In genomic region chr2:217790195-217790594, GRCh38 we compare ENCODE assay signal across 1 cellular context.
TF ChIP-seq lines count a peak whose summit lies in the region.

No MANE protein-coding gene starts in this region.

TF ChIP-seq in HepG2, 621 proteins besides CTCF, POLR2A, EP300 and RAD21 (continued from another document and continues in another):
- TF ChIP-seq MAZ (IDR thresholded peaks at IDR 0.05; ENCODE audit: borderline replicate concordance, low read depth, low read length) (peak; percentile 43; the same call in 1 of the 2 replicates), MAZ (CRISPR knock-in tag; IDR thresholded peaks at IDR 0.05; ENCODE audit: low read depth) (no peak), TBX3 (IDR thresholded peaks at IDR 0.05; ENCODE audit: borderline replicate concordance) (no peak), ZNF687 (CRISPR knock-in tag; IDR thresholded peaks at IDR 0.05) (peak; percentile 40; the same call in 1 of the 2 replicates), TGIF2 (CRISPR knock-in tag; IDR thresholded peaks at IDR 0.05) (no peak), CCAR2 (optimal IDR thresholded peaks at IDR 0.05; ENCODE audit: low read depth, low read length) (no peak), ZKSCAN8 (CRISPR knock-in tag; IDR thresholded peaks at IDR 0.05; ENCODE audit: borderline replicate concordance) (no peak), ZNF510 (CRISPR knock-in tag; IDR thresholded peaks at IDR 0.05; ENCODE audit: low read depth) (no peak), ZNF501 (CRISPR knock-in tag; IDR thresholded peaks at IDR 0.05) (peak; percentile 7; the same call in 1 of the 2 replicates), POLR2AphosphoS5 (IDR thresholded peaks at IDR 0.05; ENCODE audit: low read depth, low read length) (0 out of 2 replicates have a peak, but pooled peaks have one; percentile 23), TEF (CRISPR knock-in tag; IDR thresholded peaks at IDR 0.05) (no peak), MEF2D (CRISPR knock-in tag; IDR thresholded peaks at IDR 0.05) (peak; percentile 89; the same call in 1 of the 2 replicates), ZNF83 (CRISPR knock-in tag; IDR thresholded peaks at IDR 0.05; ENCODE audit: borderline replicate concordance) (no peak), ZNF367 (CRISPR knock-in tag; IDR thresholded peaks at IDR 0.05; ENCODE audit: borderline replicate concordance) (no peak), ETV5 (CRISPR knock-in tag; IDR thresholded peaks at IDR 0.05; ENCODE audit: borderline replicate concordance) (peak; percentile 93; the same call in 1 of the 2 replicates), ZIK1 (CRISPR knock-in tag; IDR thresholded peaks at IDR 0.05; ENCODE audit: borderline replicate concordance, low read depth) (no peak), PAF1 (CRISPR knock-in tag; IDR thresholded peaks at IDR 0.05) (no peak), ZNF121 (CRISPR knock-in tag; IDR thresholded peaks at IDR 0.05) (no peak), SETDB1 (CRISPR knock-in tag; IDR thresholded peaks at IDR 0.05; ENCODE audit: borderline replicate concordance) (no peak), BRCA1 (CRISPR knock-in tag; IDR thresholded peaks at IDR 0.05) (no peak), SIN3A (IDR thresholded peaks at IDR 0.05; ENCODE audit: borderline replicate concordance, low read depth, low read length) (peak; percentile 80), ZNF354B (CRISPR knock-in tag; IDR thresholded peaks at IDR 0.05) (no peak), HES4 (CRISPR knock-in tag; IDR thresholded peaks at IDR 0.05; ENCODE audit: borderline replicate concordance) (0 out of 2 replicates have a peak, but pooled peaks have one; percentile 7), ZNF577 (CRISPR knock-in tag; IDR thresholded peaks at IDR 0.05; ENCODE audit: borderline replicate concordance, low read depth) (no peak), ADNP (CRISPR knock-in tag; IDR thresholded peaks at IDR 0.05) (no peak), ZNF335 (CRISPR knock-in tag; IDR thresholded peaks at IDR 0.05) (no peak), ZFP41 (CRISPR knock-in tag; IDR thresholded peaks at IDR 0.05; ENCODE audit: borderline replicate concordance) (no peak), ZNF317 (CRISPR knock-in tag; IDR thresholded peaks at IDR 0.05) (peak; percentile 77; the same call in 1 of the 2 replicates), ZNF652 (CRISPR knock-in tag; IDR thresholded peaks at IDR 0.05; ENCODE audit: borderline replicate concordance, low read depth) (peak; percentile 47; the same call in 1 of the 2 replicates), ZMYM4 (CRISPR knock-in tag; IDR thresholded peaks at IDR 0.05) (peak; percentile 81), ZNF549 (CRISPR knock-in tag; IDR thresholded peaks at IDR 0.05) (no peak), ZNF225 (CRISPR knock-in tag; IDR thresholded peaks at IDR 0.05) (no peak), GZF1 (CRISPR knock-in tag; IDR thresholded peaks at IDR 0.05) (no peak), RXRA (CRISPR knock-in tag; IDR thresholded peaks at IDR 0.05) (peak; percentile 75; the same call in 1 of the 2 replicates), BRD4 (CRISPR knock-in tag; IDR thresholded peaks at IDR 0.05) (no peak), CCDC6 (CRISPR knock-in tag; IDR thresholded peaks at IDR 0.05) (no peak), ZNF879 (CRISPR knock-in tag; IDR thresholded peaks at IDR 0.05) (no peak), ZNF788 (CRISPR knock-in tag; IDR thresholded peaks at IDR 0.05; ENCODE audit: borderline replicate concordance) (peak; percentile 44; the same call in 1 of the 2 replicates), IKZF1 (IDR thresholded peaks at IDR 0.05) (no peak), ZUFSP (CRISPR knock-in tag; IDR thresholded peaks at IDR 0.05; ENCODE audit: borderline replicate concordance) (no peak), SRF (IDR thresholded peaks at IDR 0.05; ENCODE audit: low read depth, low read length) (no peak), ZNF672 (CRISPR knock-in tag; IDR thresholded peaks at IDR 0.05) (no peak), GABPB1 (CRISPR knock-in tag; IDR thresholded peaks at IDR 0.05) (peak; percentile 70), ZNF468 (CRISPR knock-in tag; IDR thresholded peaks at IDR 0.05) (no peak), ATF1 (CRISPR knock-in tag; IDR thresholded peaks at IDR 0.05) (peak; percentile 71; the same call in 1 of the 2 replicates), ZFY (CRISPR knock-in tag; IDR thresholded peaks at IDR 0.05) (0 out of 2 replicates have a peak, but pooled peaks have one; percentile 19), TCF7L2 (IDR thresholded peaks at IDR 0.05; ENCODE audit: low read depth, low read length) (no peak), ETV6 (CRISPR knock-in tag; conservative IDR thresholded peaks at IDR 0.05) (no peak), SMAD1 (CRISPR knock-in tag; IDR thresholded peaks at IDR 0.05; ENCODE audit: borderline replicate concordance, low read depth) (0 out of 2 replicates have a peak, but pooled peaks have one; percentile 41), SMC3 (IDR thresholded peaks at IDR 0.05; ENCODE audit: low read length) (peak; percentile 31; the same call in 1 of the 2 replicates), RELA (CRISPR knock-in tag; IDR thresholded peaks at IDR 0.05) (0 out of 2 replicates have a peak, but pooled peaks have one; percentile 58), CEBPG (CRISPR knock-in tag; IDR thresholded peaks at IDR 0.05) (no peak), RXRB (CRISPR knock-in tag; IDR thresholded peaks at IDR 0.05; ENCODE audit: borderline replicate concordance) (peak; percentile 94), ARNT2 (CRISPR knock-in tag; IDR thresholded peaks at IDR 0.05; ENCODE audit: low read depth) (no peak), CREB3 (CRISPR knock-in tag; IDR thresholded peaks at IDR 0.05) (no peak), HOXA3 (CRISPR knock-in tag; IDR thresholded peaks at IDR 0.05) (peak; percentile 61; the same call in 1 of the 2 replicates), ZNF292 (CRISPR knock-in tag; IDR thresholded peaks at IDR 0.05; ENCODE audit: borderline replicate concordance, low read depth) (no peak; the same call in 1 of the 2 replicates), ZSCAN20 (CRISPR knock-in tag; IDR thresholded peaks at IDR 0.05; ENCODE audit: borderline replicate concordance) (0 out of 2 replicates have a peak, but pooled peaks have one; percentile 59), ZNF513 (CRISPR knock-in tag; conservative IDR thresholded peaks at IDR 0.05) (no peak), PHF20 (CRISPR knock-in tag; IDR thresholded peaks at IDR 0.05) (peak; percentile 80), ZKSCAN1 (IDR thresholded peaks at IDR 0.05; ENCODE audit: low read length) (no peak), POGZ (CRISPR knock-in tag; IDR thresholded peaks at IDR 0.05) (peak; percentile 64), ZNF260 (CRISPR knock-in tag; IDR thresholded peaks at IDR 0.05; ENCODE audit: borderline replicate concordance, low read depth) (no peak), RBAK (CRISPR knock-in tag; IDR thresholded peaks at IDR 0.05) (no peak), ONECUT2 (CRISPR knock-in tag; IDR thresholded peaks at IDR 0.05) (peak; percentile 46; the same call in 1 of the 2 replicates), ZNF749 (CRISPR knock-in tag; IDR thresholded peaks at IDR 0.05; ENCODE audit: borderline replicate concordance) (no peak), PHF5A (CRISPR knock-in tag; IDR thresholded peaks at IDR 0.05; ENCODE audit: low read depth, unreplicated experiment) (peak; percentile 59)
- TF ChIP-seq, protein P1, sequence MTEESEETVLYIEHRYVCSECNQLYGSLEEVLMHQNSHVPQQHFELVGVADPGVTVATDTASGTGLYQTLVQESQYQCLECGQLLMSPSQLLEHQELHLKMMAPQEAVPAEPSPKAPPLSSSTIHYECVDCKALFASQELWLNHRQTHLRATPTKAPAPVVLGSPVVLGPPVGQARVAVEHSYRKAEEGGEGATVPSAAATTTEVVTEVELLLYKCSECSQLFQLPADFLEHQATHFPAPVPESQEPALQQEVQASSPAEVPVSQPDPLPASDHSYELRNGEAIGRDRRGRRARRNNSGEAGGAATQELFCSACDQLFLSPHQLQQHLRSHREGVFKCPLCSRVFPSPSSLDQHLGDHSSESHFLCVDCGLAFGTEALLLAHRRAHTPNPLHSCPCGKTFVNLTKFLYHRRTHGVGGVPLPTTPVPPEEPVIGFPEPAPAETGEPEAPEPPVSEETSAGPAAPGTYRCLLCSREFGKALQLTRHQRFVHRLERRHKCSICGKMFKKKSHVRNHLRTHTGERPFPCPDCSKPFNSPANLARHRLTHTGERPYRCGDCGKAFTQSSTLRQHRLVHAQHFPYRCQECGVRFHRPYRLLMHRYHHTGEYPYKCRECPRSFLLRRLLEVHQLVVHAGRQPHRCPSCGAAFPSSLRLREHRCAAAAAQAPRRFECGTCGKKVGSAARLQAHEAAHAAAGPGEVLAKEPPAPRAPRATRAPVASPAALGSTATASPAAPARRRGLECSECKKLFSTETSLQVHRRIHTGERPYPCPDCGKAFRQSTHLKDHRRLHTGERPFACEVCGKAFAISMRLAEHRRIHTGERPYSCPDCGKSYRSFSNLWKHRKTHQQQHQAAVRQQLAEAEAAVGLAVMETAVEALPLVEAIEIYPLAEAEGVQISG (CRISPR knock-in tag; IDR thresholded peaks at IDR 0.05) = peak; percentile 72; the same call in 1 of the 2 replicates
- TF ChIP-seq, protein P2, sequence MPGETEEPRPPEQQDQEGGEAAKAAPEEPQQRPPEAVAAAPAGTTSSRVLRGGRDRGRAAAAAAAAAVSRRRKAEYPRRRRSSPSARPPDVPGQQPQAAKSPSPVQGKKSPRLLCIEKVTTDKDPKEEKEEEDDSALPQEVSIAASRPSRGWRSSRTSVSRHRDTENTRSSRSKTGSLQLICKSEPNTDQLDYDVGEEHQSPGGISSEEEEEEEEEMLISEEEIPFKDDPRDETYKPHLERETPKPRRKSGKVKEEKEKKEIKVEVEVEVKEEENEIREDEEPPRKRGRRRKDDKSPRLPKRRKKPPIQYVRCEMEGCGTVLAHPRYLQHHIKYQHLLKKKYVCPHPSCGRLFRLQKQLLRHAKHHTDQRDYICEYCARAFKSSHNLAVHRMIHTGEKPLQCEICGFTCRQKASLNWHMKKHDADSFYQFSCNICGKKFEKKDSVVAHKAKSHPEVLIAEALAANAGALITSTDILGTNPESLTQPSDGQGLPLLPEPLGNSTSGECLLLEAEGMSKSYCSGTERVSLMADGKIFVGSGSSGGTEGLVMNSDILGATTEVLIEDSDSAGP (CRISPR knock-in tag; IDR thresholded peaks at IDR 0.05; ENCODE audit: borderline replicate concordance) = no peak
